ENCODE assay signal across 1 cellular context in the genomic region with DNA sequence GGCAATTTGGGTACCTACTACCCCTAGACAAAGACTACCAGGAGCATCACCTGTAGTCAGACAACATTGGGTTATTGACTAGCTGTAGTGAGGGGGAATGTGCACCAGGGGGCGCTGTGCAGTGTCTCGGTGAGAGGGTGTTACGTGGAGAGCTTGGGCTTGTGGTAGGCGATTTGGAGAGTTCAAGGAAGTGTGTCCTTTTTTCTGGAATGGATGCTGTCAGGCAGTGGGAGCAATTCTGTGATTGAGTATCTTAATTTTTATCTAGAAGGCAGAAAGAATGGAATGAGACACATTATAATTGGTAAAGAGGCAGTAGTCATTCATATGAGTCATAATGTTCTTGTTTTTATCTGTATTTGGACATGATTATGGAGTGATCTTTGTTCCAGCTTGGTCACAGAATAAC.
TF ChIP-seq lines count a peak whose summit lies in the region.

No MANE protein-coding gene starts in this region.

TF ChIP-seq in HCT116, 20 proteins besides CTCF, POLR2A, EP300 and RAD21 (continued from another document):
- TF ChIP-seq REST (IDR thresholded peaks at IDR 0.05; ENCODE audit: low read depth) (no peak), CEBPB (IDR thresholded peaks at IDR 0.05; ENCODE audit: low read depth) (no peak), MAX (IDR thresholded peaks at IDR 0.05) (no peak), EGR1 (IDR thresholded peaks at IDR 0.05; ENCODE audit: low read depth) (no peak)
TF ChIP-seq in HCT116: peak in this region for 0.
